Comparison of ENCODE assay signal across 28 cellular contexts in the genomic region with DNA sequence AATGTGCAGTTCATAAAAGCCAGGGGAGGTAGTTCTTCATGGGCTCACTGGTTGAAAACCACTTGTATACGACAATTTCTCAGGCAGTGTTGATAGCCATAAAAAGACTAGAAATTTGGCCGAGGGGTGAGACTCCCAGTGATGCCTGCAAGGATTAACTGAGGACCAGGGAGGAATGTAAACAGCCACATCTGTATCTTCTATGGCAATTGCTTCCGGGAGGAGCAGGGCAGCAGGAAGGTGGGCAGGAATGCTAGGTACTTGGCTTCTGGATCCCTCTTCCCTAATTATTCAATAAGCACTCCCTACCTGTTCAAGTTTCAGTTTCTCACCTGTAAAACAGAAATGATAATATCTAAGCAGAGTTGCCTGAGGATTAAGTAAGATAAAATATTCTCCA.
"Had no signal": no experiment of that assay in that cellular context is flagged by ENCODE, and none has a peak within 500 bp of the region (broad histone marks: within the 10 kb centered on the region; RNA-seq: fewer than 3 reads in every experiment).

No MANE protein-coding gene starts in this region.

- H3K4me3 Mint-ChIP-seq: natural killer cell treated with Interleukin-12 subunit alpha and Interleukin-12 subunit beta and Interleukin-15 and Interleukin-18, amount 100 ng/mL, for 72 hours; nephron progenitor cell; neural crest cell; stimulated activated effector memory CD8-positive, alpha-beta T cell treated with anti-CD3 and anti-CD28 coated beads, Interleukin-12 subunit alpha, Interleukin-12 subunit beta, amount 100 ng/mL, for 72 hours; stimulated activated naive B cell treated with anti-CD40 and anti-IgM and Interleukin-4, amounts not matched to agents 10 μg/mL and 1 μg/mL and 100 μg/mL, for 72 hours; stimulated activated naive CD8-positive, alpha-beta T cell treated with anti-CD3 and anti-CD28 coated beads, Interleukin-15, Interleukin-2, amounts not matched to agents 100 ng/mL and 50 ng/mL, for 24 hours had no signal

- H3K36me3 Mint-ChIP-seq: natural killer cell treated with Interleukin-12 subunit alpha and Interleukin-12 subunit beta and Interleukin-15 and Interleukin-18, amount 100 ng/mL, for 72 hours; stimulated activated effector memory CD8-positive, alpha-beta T cell treated with anti-CD3 and anti-CD28 coated beads, Interleukin-12 subunit alpha, Interleukin-12 subunit beta, amount 100 ng/mL, for 72 hours; stimulated activated naive B cell treated with anti-CD40 and anti-IgM and Interleukin-4, amounts not matched to agents 10 μg/mL and 1 μg/mL and 100 μg/mL, for 72 hours had no signal

- H3K9me3 Mint-ChIP-seq: nephron progenitor cell; neural crest cell; stimulated activated effector memory CD8-positive, alpha-beta T cell treated with anti-CD3 and anti-CD28 coated beads, Interleukin-12 subunit alpha, Interleukin-12 subunit beta, amount 100 ng/mL, for 72 hours; stimulated activated naive B cell treated with anti-CD40 and anti-IgM and Interleukin-4, amounts not matched to agents 10 μg/mL and 1 μg/mL and 100 μg/mL, for 72 hours; stimulated activated naive CD8-positive, alpha-beta T cell treated with anti-CD3 and anti-CD28 coated beads, Interleukin-15, Interleukin-2, amounts not matched to agents 100 ng/mL and 50 ng/mL, for 24 hours had no signal

- H3K4me1 ChIP-seq: pancreas, prostate gland, right atrium auricular region, right lobe of liver, sigmoid colon, stomach, thyroid gland, tibial nerve, upper lobe of left lung, vagina had no signal

- H3K36me3 ChIP-seq: neutrophil, pancreas, prostate gland, right atrium auricular region, right lobe of liver, sigmoid colon, stomach, thoracic aorta, thyroid gland, tibial nerve, upper lobe of left lung, vagina had no signal

- DNase-seq: nephron progenitor cell; nucleus accumbens; pancreas; retina; right lobe of liver; sigmoid colon; small intestine; stimulated activated CD4-positive, alpha-beta T cell treated with anti-CD3 and anti-CD28 coated beads, Interleukin-15, amount 100 ng/mL, for 24 hours; stimulated activated CD4-positive, alpha-beta T cell treated with anti-CD3 and anti-CD28 coated beads, Interleukin-2, amount 100 ng/mL, for 24 hours; stimulated activated CD4-positive, alpha-beta T cell treated with anti-CD3 and anti-CD28 coated beads, Interleukin-2, amount 100 ng/mL, for 48 hours; stimulated activated CD4-positive, alpha-beta T cell treated with anti-CD3 and anti-CD28 coated beads, Interleukin-4, amount 100 ng/mL, for 24 hours; stimulated activated naive B cell treated with anti-CD40 and anti-IgM and Interleukin-4, amounts not matched to agents 10 μg/mL and 1 μg/mL and 100 μg/mL, for 72 hours; stimulated activated naive CD4-positive, alpha-beta T cell treated with Interleukin-2 at 50 U/mL for 16 hours; stomach; thyroid gland; trophoblast cell; upper lobe of left lung had no signal

- H3K27ac Mint-ChIP-seq: natural killer cell treated with Interleukin-12 subunit alpha and Interleukin-12 subunit beta and Interleukin-15 and Interleukin-18, amount 100 ng/mL, for 72 hours; nephron progenitor cell; stimulated activated effector memory CD8-positive, alpha-beta T cell treated with anti-CD3 and anti-CD28 coated beads, Interleukin-12 subunit alpha, Interleukin-12 subunit beta, amount 100 ng/mL, for 72 hours; stimulated activated naive B cell treated with anti-CD40 and anti-IgM and Interleukin-4, amounts not matched to agents 10 μg/mL and 1 μg/mL and 100 μg/mL, for 72 hours; stimulated activated naive CD8-positive, alpha-beta T cell treated with anti-CD3 and anti-CD28 coated beads, Interleukin-15, Interleukin-2, amounts not matched to agents 100 ng/mL and 50 ng/mL, for 24 hours had no signal

- ATAC-seq: natural killer cell treated with Interleukin-12 subunit alpha and Interleukin-12 subunit beta and Interleukin-15 and Interleukin-18, amount 100 ng/mL, for 72 hours; pancreas; right lobe of liver; stimulated activated effector memory CD8-positive, alpha-beta T cell treated with anti-CD3 and anti-CD28 coated beads, Interleukin-12 subunit alpha, Interleukin-12 subunit beta, amount 100 ng/mL, for 72 hours; stimulated activated naive B cell treated with anti-CD40 and anti-IgM and Interleukin-4, amounts not matched to agents 10 μg/mL and 1 μg/mL and 100 μg/mL, for 72 hours had no signal

- H3K9me3 ChIP-seq: neutrophil, pancreas, prostate gland, right atrium auricular region, right lobe of liver, sigmoid colon, stomach, thoracic aorta, thyroid gland, upper lobe of left lung, vagina had no signal

- H3K27me3 ChIP-seq: neutrophil, pancreas, right atrium auricular region, right lobe of liver, sigmoid colon, stomach, thyroid gland, tibial nerve, upper lobe of left lung, vagina had no signal

- H3K4me1 Mint-ChIP-seq: nephron progenitor cell; neural crest cell; stimulated activated effector memory CD8-positive, alpha-beta T cell treated with anti-CD3 and anti-CD28 coated beads, Interleukin-12 subunit alpha, Interleukin-12 subunit beta, amount 100 ng/mL, for 72 hours; stimulated activated naive B cell treated with anti-CD40 and anti-IgM and Interleukin-4, amounts not matched to agents 10 μg/mL and 1 μg/mL and 100 μg/mL, for 72 hours had no signal

- H3K27ac ChIP-seq: neutrophil, pancreas, prostate gland, right atrium auricular region, right lobe of liver, sigmoid colon, stomach, thoracic aorta, thyroid gland, tibial nerve, upper lobe of left lung, vagina had no signal

- H3K4me3 ChIP-seq: pancreas, prostate gland, right atrium auricular region, right lobe of liver, sigmoid colon, stomach, thoracic aorta, thyroid gland, tibial nerve, upper lobe of left lung, vagina had no signal

- FAIRE-seq: pancreas, urothelium cell line had no signal

- H3K27me3 Mint-ChIP-seq: natural killer cell treated with Interleukin-12 subunit alpha and Interleukin-12 subunit beta and Interleukin-15 and Interleukin-18, amount 100 ng/mL, for 72 hours had no signal
